Comparison of ENCODE assay signal across 1 cellular context in the genomic region with DNA sequence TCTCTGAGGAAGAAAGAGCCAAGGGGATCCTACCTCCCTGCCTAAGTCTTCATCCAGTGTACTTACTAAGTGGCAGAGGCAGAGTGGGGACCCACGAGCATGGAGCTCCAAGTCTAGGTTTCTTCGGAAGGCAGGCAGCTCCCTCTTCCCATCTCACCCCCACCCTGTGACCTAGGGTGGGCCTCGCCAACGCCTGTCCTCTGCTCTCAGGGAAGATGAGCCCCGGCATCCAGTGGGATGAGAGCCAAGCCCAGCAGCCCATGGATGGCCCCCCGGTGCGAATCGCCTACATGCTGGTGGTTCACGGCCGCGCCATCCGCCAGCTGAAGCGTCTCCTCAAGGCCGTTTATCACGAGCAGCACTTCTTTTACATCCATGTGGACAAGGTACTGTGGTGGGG.
A peak's percentile ranks its signal among the peaks of the same experiment; 100 is the strongest.
TF ChIP-seq lines count a peak whose summit lies in the region.

No MANE protein-coding gene starts in this region.

TF ChIP-seq in HepG2, 621 proteins besides CTCF, POLR2A, EP300 and RAD21:
- TF ChIP-seq TCF12 (IDR thresholded peaks at IDR 0.05) (no peak), TCF12 (CRISPR knock-in tag; IDR thresholded peaks at IDR 0.05) (no peak), KLF12 (CRISPR knock-in tag; IDR thresholded peaks at IDR 0.05; ENCODE audit: borderline replicate concordance) (no peak), AGO2 (optimal IDR thresholded peaks at IDR 0.05; ENCODE audit: low read depth, low read length) (peak; percentile 5)
- TF ChIP-seq, protein P1, sequence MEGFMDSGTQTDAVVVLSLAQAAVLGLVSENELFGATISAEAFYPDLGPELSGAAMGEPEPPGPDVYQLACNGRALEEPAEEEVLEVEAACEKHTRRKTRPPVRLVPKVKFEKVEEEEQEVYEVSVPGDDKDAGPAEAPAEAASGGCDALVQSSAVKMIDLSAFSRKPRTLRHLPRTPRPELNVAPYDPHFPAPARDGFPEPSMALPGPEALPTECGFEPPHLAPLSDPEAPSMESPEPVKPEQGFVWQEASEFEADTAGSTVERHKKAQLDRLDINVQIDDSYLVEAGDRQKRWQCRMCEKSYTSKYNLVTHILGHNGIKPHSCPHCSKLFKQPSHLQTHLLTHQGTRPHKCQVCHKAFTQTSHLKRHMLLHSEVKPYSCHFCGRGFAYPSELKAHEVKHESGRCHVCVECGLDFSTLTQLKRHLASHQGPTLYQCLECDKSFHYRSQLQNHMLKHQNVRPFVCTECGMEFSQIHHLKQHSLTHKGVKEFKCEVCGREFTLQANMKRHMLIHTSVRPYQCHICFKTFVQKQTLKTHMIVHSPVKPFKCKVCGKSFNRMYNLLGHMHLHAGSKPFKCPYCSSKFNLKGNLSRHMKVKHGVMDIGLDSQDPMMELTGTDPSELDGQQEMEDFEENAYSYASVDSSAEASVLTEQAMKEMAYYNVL (CRISPR knock-in tag; IDR thresholded peaks at IDR 0.05; ENCODE audit: borderline replicate concordance) = no peak
